9 cellular contexts compared by ENCODE assay signal in genomic region chr10:26485150-26485941, GRCh38. TPM values are rescaled to one million over a fixed set of nuclear protein-coding genes. Genes with fewer than 3 reads are reported as not detected.
A peak's percentile ranks its signal among the peaks of the same experiment; 100 is the strongest.
DNase-seq lines count a peak whose midpoint lies in the region; ATAC-seq and TF ChIP-seq lines count a peak whose summit lies in the region.
"Had no signal": no experiment of that assay in that cellular context is flagged by ENCODE, and none has a peak within 500 bp of the region (broad histone marks: within the 10 kb centered on the region; RNA-seq: fewer than 3 reads in every experiment).

No MANE protein-coding gene starts in this region.

- H2AFZ ChIP-seq in DND-41 (ENCODE audit: low read depth, low read length), result no peak overlapping the region

- peak overlapping the region; percentile 76 for H3K27ac Mint-ChIP-seq in activated B cell treated with CpG ODN at 0.5 μM for 24 hours

- H3K4me1 ChIP-seq in DND-41 (ENCODE audit: insufficient read depth, low read length), result peaks cover 37% of the 10 kb centered on the region

- H3K36me3 Mint-ChIP-seq in activated B cell treated with CpG ODN at 0.5 μM for 24 hours (ENCODE audit: low read depth), result peaks cover 21% of the 10 kb centered on the region

- H3K27me3 ChIP-seq in DND-41 (ENCODE audit: insufficient read depth, low read length, poor library complexity), result no peaks in the 10 kb centered on the region

- TF ChIP-seq CTCF in DND-41 (IDR thresholded peaks at IDR 0.05; ENCODE audit: borderline replicate concordance, extremely low read depth, low read length, poor library complexity, severe bottlenecking) (no peak), activated B cell treated with CpG ODN at 0.5 μM for 24 hours (IDR thresholded peaks at IDR 0.05) (no peak)

- peaks cover 34% of the 10 kb centered on the region for H3K36me3 ChIP-seq in DND-41 (ENCODE audit: insufficient read depth, low read length)

- H3K27me3 Mint-ChIP-seq in activated B cell treated with CpG ODN at 0.5 μM for 24 hours, result no peaks in the 10 kb centered on the region
- H3K27me3 Mint-ChIP-seq: IgD-negative memory B cell had no signal

- no peak overlapping the region for H3K4me2 ChIP-seq in DND-41 (ENCODE audit: insufficient read depth, low read length)

- CTCF ChIA-PET in activated B cell treated with CpG ODN at 0.5 μM for 24 hours (lab: Charles Lee), result no interaction called here

- intact Hi-C loops in activated B cell treated with CpG ODN at 0.5 μM for 24 hours (cut with micrococcal nuclease), result no loop called here

- H3K9me3 Mint-ChIP-seq in activated B cell treated with CpG ODN at 0.5 μM for 24 hours, result no peaks in the 10 kb centered on the region
- H3K9me3 Mint-ChIP-seq: IgD-negative memory B cell had no signal

- H3K4me3 ChIP-seq in DND-41 (ENCODE audit: low read depth in 1 of 2, low read length in 2 of 2), result no peak overlapping the region

- in situ Hi-C loops in G401 (cut with HindIII; ENCODE audit: low sequenced_read_pairs), result no loop called here

- POLR2A ChIA-PET in activated B cell treated with CpG ODN at 0.5 μM for 24 hours (lab: Charles Lee), result interaction anchor here (0.6 to 2.7 kb wide), 2 partner anchors 29 to 47 kb away, joined by 7 to 13 read pairs; partner anchors contain the start of gene APBB1IP

- ATAC-seq in DND-41 (ENCODE audit: insufficient read depth, low read depth) (no peak), activated B cell treated with CpG ODN at 0.5 μM for 24 hours (ENCODE audit: low read depth) (no peak), GM19452 (IDR thresholded peaks at IDR 0.05; ENCODE audit: unreplicated experiment) (no peak), HG02870 (IDR thresholded peaks at IDR 0.05; ENCODE audit: unreplicated experiment) (no peak)

- H3K4me1 Mint-ChIP-seq in activated B cell treated with CpG ODN at 0.5 μM for 24 hours, result peaks cover 83% of the 10 kb centered on the region

- no peaks in the 10 kb centered on the region for H3K9me3 ChIP-seq in DND-41 (ENCODE audit: insufficient read depth, low read length, severe bottlenecking)

- peak overlapping the region; percentile 15 for H3K4me3 Mint-ChIP-seq in activated B cell treated with CpG ODN at 0.5 μM for 24 hours

- H3K27ac ChIP-seq in DND-41 (ENCODE audit: low read length) (peak overlapping the region; percentile 59), caudate nucleus (ENCODE audit: low read depth, low read length) (no peak overlapping the region)

- no peak for DNase-seq in DND-41
- no peak for DNase-seq in activated B cell treated with CpG ODN at 0.5 μM for 24 hours
- DNase-seq in glomerular visceral epithelial cell (ENCODE audit: extremely low spot score), result peak; percentile 56
- peak; percentile 18 for DNase-seq in retina
- DNase-seq in G401 (ENCODE audit: low spot score), result no peak
- no peak for DNase-seq in caudate nucleus (lab: John Stamatoyannopoulos, UW)

- no peaks in the 10 kb centered on the region for H4K20me1 ChIP-seq in DND-41 (ENCODE audit: insufficient read depth, low read length)

- H3K9ac ChIP-seq in DND-41 (ENCODE audit: low read depth, low read length), result no peak overlapping the region

- peaks cover 99% of the 10 kb centered on the region for H3K79me2 ChIP-seq in DND-41 (ENCODE audit: insufficient read depth, low read length)

RNA-seq across cellular contexts. Expression of gene APBB1IP, which starts 47.2 kb away (rescaled TPM):
- 79.1 and 85.5 TPM in 2 replicates for total RNA-seq in activated B cell treated with CpG ODN at 0.5 μM for 24 hours
- not detected in 2 replicates for total RNA-seq in G401 (2014; rRNA removed; shearing (Covaris generic))

Comparison
In these comparisons a context has a peak if more than half of its experiments do, and no peak if none do; other contexts are left out.
1. DNase-seq: peak in glomerular visceral epithelial cell (single experiment) and retina (single experiment); none in DND-41 (single experiment), activated B cell treated with CpG ODN at 0.5 μM for 24 hours (single experiment), G401 (single experiment) and caudate nucleus (0 of 61).
2. RNA of gene APBB1IP, which starts 47.2 kb away (total RNA-seq): 79.1 to 85.5 TPM in activated B cell treated with CpG ODN at 0.5 μM for 24 hours; not detected in G401; every median in the first group is over 10 times any median in the second.